Comparison of ENCODE assay signal across 8 cellular contexts in the genomic region with DNA sequence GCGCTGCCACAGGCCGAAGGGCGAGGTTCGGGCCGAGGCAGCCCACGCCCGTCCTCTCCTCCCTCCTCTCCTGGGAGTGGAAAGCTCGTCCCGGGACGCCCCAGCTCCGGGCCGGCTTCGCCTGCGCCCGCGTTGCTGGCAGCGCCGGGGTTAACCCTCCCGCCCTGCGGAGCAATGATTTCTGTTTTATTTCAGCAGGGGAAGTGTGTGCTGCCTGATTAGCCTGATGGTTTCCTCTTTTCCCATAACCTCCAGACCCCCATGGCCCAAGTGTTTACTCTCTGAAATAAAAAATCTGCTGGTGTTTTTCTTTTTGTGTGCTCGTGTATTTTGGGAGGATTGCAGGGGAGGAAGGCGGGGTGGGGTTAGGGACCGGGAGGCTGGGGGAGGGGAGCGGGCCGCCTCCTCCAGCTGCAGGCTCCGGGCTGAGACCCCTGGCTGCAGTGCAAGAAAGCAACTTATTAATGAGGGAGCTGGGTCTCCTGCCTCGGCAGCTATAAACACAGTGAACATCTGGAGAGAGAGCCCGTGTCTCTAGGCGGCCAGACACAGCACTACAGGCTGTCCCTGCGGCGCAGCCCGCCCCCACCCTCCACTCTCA. TPM values are rescaled to one million over a fixed set of nuclear protein-coding genes. Genes with fewer than 3 reads are reported as not detected.
DNase-seq lines count a peak whose midpoint lies in the region; ATAC-seq and TF ChIP-seq lines count a peak whose summit lies in the region.

No MANE protein-coding gene starts in this region.

- H3K27me3 ChIP-seq in PC-3 (ENCODE audit: low read length) (no peaks in the 10 kb centered on the region), colonic mucosa (no peaks in the 10 kb centered on the region), left lung (no peaks in the 10 kb centered on the region)

- peak overlapping the region; percentile 88 for H3K4me2 ChIP-seq in PC-3 (ENCODE audit: low read length)

- H3K27ac ChIP-seq in PC-3 (ENCODE audit: low read length) (no peak overlapping the region), colonic mucosa (peak overlapping the region; percentile 58), left lung (peak overlapping the region; percentile 65 to 78)

- no peaks in the 10 kb centered on the region for H3K9me3 ChIP-seq in PC-3 (ENCODE audit: low read length)
- H3K9me3 ChIP-seq in colonic mucosa = no peaks in the 10 kb centered on the region
- H3K9me3 ChIP-seq in left lung = no peaks in the 10 kb centered on the region

- H3K4me1 ChIP-seq in PC-3 (ENCODE audit: insufficient read depth, low read length) (no peaks in the 10 kb centered on the region), colonic mucosa (no peaks in the 10 kb centered on the region), left lung (peaks cover 11 to 64% of the 10 kb centered on the region in 2 donors)

- no TSS peak for BruUV-seq in PC-3 (replicated peaks; lab: Mats Ljungman, UMichigan)

- DNase-seq in ELR (ENCODE audit: low read depth) (peak; percentile 55), PC-3 (peak; percentile 31), colonic mucosa (peak; percentile 62), left lung (peak; percentile 44 to 87)
- no peak for DNase-seq in effector CD4-positive, alpha-beta T cell

- H3K9ac ChIP-seq in PC-3 (ENCODE audit: low read length) (peak overlapping the region; percentile 49), colonic mucosa (ENCODE audit: low read depth in 2 of 2, low read length in 2 of 2) (peak overlapping the region; percentile 24 to 72)

- ATAC-seq in PC-3 (peak; percentile 91), left lung (peak; percentile 77), HG03432 (IDR thresholded peaks at IDR 0.05; ENCODE audit: unreplicated experiment) (no peak), HG02571 (IDR thresholded peaks at IDR 0.05; ENCODE audit: unreplicated experiment) (no peak)

- POLR2A ChIA-PET in PC-3 (lab: Charles Lee; ENCODE audit: unreplicated experiment) = no interaction called here

- peak overlapping the region; percentile 99 for H2AFZ ChIP-seq in PC-3 (ENCODE audit: low read length)

- no peaks in the 10 kb centered on the region for H3K36me3 ChIP-seq in PC-3 (ENCODE audit: low read depth, low read length)
- no peaks in the 10 kb centered on the region for H3K36me3 ChIP-seq in colonic mucosa
- H3K36me3 ChIP-seq in left lung = no peaks in the 10 kb centered on the region

- no peaks in the 10 kb centered on the region for H3F3A ChIP-seq in PC-3 (ENCODE audit: low read length, unreplicated experiment)

- H3K27me3 Mint-ChIP-seq in stimulated activated naive CD8-positive, alpha-beta T cell treated with anti-CD3 and anti-CD28 coated beads, Interleukin-15, Interleukin-2, amounts not matched to agents 100 ng/mL and 50 ng/mL, for 24 hours = no peaks in the 10 kb centered on the region

- H3K4me3 Mint-ChIP-seq in stimulated activated naive CD8-positive, alpha-beta T cell treated with anti-CD3 and anti-CD28 coated beads, Interleukin-15, Interleukin-2, amounts not matched to agents 100 ng/mL and 50 ng/mL, for 24 hours = peak overlapping the region; percentile 75

- TF ChIP-seq CTCF in PC-3 (conservative IDR thresholded peaks at IDR 0.05; ENCODE audit: low read depth, low read length) (no peak), colonic mucosa (IDR thresholded peaks at IDR 0.05) (no peak), left lung (IDR thresholded peaks at IDR 0.05) (no peak)

- H3K4me3 ChIP-seq in PC-3 (ENCODE audit: low read length) (peak overlapping the region; percentile 59), colonic mucosa (peak overlapping the region; percentile 22), left lung (peak overlapping the region; percentile 28 to 40)

- CTCF ChIA-PET in PC-3 (lab: Charles Lee) = interaction anchor here (1.7 kb wide), 1 partner anchor 19 kb away, joined by 4 read pairs; no protein-coding TSS in a partner anchor

- intact Hi-C loops in PC-3 (cut with micrococcal nuclease) (no loop called here), colonic mucosa (cut with DNase I) (no loop called here), left lung (cut with DNase I) (no loop called here)

- H4K20me1 ChIP-seq in PC-3 (ENCODE audit: low read length) = no peaks in the 10 kb centered on the region

- peak overlapping the region; percentile 93 for H3K27ac Mint-ChIP-seq in stimulated activated naive CD8-positive, alpha-beta T cell treated with anti-CD3 and anti-CD28 coated beads, Interleukin-15, Interleukin-2, amounts not matched to agents 100 ng/mL and 50 ng/mL, for 24 hours

- no peaks in the 10 kb centered on the region for H3K9me2 ChIP-seq in PC-3 (replicated peaks; ENCODE audit: low read length)

- no peaks in the 10 kb centered on the region for H3K36me3 Mint-ChIP-seq in stimulated activated naive CD8-positive, alpha-beta T cell treated with anti-CD3 and anti-CD28 coated beads, Interleukin-15, Interleukin-2, amounts not matched to agents 100 ng/mL and 50 ng/mL, for 24 hours (ENCODE audit: low read depth)

- H3K79me2 ChIP-seq in PC-3 (ENCODE audit: low read length) = no peaks in the 10 kb centered on the region

- no peaks in the 10 kb centered on the region for H3K9me3 Mint-ChIP-seq in stimulated activated naive CD8-positive, alpha-beta T cell treated with anti-CD3 and anti-CD28 coated beads, Interleukin-15, Interleukin-2, amounts not matched to agents 100 ng/mL and 50 ng/mL, for 24 hours

- peaks cover 95% of the 10 kb centered on the region for H3K4me1 Mint-ChIP-seq in stimulated activated naive CD8-positive, alpha-beta T cell treated with anti-CD3 and anti-CD28 coated beads, Interleukin-15, Interleukin-2, amounts not matched to agents 100 ng/mL and 50 ng/mL, for 24 hours (ENCODE audit: low read depth)

RNA-seq across cellular contexts. Expression of gene ETS1, which starts 38.6 kb away (rescaled TPM):
- 52.0 and 59.5 TPM in 2 replicates for total RNA-seq in PC-3 (2014; rRNA removed)
- 10 to 100 TPM; 19.3 to 37.6 TPM for total RNA-seq in colonic mucosa
- total RNA-seq in left lung = 100 to 1,000 TPM in 1 of 2 donors, 10 to 100 TPM in 1; 70.2 to 108 TPM

Comparison
In these comparisons a context has a peak if more than half of its experiments do, and no peak if none do; other contexts are left out.
1. ATAC-seq: peak in PC-3 (single experiment) and left lung (single experiment); none in HG03432 (single experiment) and HG02571 (single experiment).
2. Peak in every context shown above with its lines, with median percentiles within 50 percentile points of each other: H3K4me3 ChIP-seq.